ENCODE assay signal across 30 cellular contexts in genomic region chr7:11161499-11161898, GRCh38.
"Had no signal": no experiment of that assay in that cellular context is flagged by ENCODE, and none has a peak within 500 bp of the region (broad histone marks: within the 10 kb centered on the region; RNA-seq: fewer than 3 reads in every experiment).

No MANE protein-coding gene starts in this region.

- H3K4me1 ChIP-seq: left lung, lower lobe of right lung, neural progenitor cell, prostate gland, spleen, suprapubic skin, tibial artery, upper lobe of right lung had no signal

- H3K9me3 ChIP-seq: left lung, lower lobe of right lung, neutrophil, ovary, prostate gland, spleen, suprapubic skin, thoracic aorta, tibial artery, upper lobe of right lung had no signal

- H3K27ac ChIP-seq: hepatocyte, left lung, lower lobe of right lung, neural progenitor cell, neutrophil, ovary, prostate gland, skin epidermis, spleen, suprapubic skin, thoracic aorta, tibial artery, upper lobe of right lung had no signal

- H3K79me2 ChIP-seq: hepatocyte had no signal

- H3K36me3 ChIP-seq: left lung, lower lobe of right lung, neural progenitor cell, neutrophil, ovary, prostate gland, suprapubic skin, thoracic aorta, tibial artery, upper lobe of right lung had no signal

- DNase-seq: left colon; left lung; lower lobe of right lung; mammary epithelial cell; mesendoderm; naive B cell; natural killer cell; nephron progenitor cell; occipital lobe; ovary; posterior cingulate gyrus; retina; right cardiac atrium; spleen; stimulated activated CD4-positive, alpha-beta T cell treated with anti-CD3 and anti-CD28 coated beads, Interleukin-4, amount 100 ng/mL, for 24 hours; stimulated activated naive CD4-positive, alpha-beta T cell; tibial artery; trophoblast cell; upper lobe of right lung had no signal

- H3K27me3 ChIP-seq: hepatocyte, left lung, neural progenitor cell, neutrophil, ovary, spleen, suprapubic skin, tibial artery, upper lobe of right lung had no signal

- ATAC-seq: left colon; left lung; lower lobe of right lung; natural killer cell; right cardiac atrium; sciatic nerve; stimulated activated effector memory CD8-positive, alpha-beta T cell treated with anti-CD3 and anti-CD28 coated beads, Interleukin-12 subunit alpha, Interleukin-12 subunit beta, amount 100 ng/mL, for 72 hours; upper lobe of right lung had no signal

- H3K4me3 ChIP-seq: hepatocyte, left lung, lower lobe of right lung, neural progenitor cell, ovary, prostate gland, skin epidermis, spleen, suprapubic skin, thoracic aorta, tibial artery, upper lobe of right lung had no signal

- H3K4me2 ChIP-seq: hepatocyte, neural progenitor cell had no signal

- H3K9ac ChIP-seq: neural progenitor cell had no signal

- H2AFZ ChIP-seq: hepatocyte, neural progenitor cell had no signal

- FAIRE-seq: keratinocyte, urothelium cell line had no signal
